34 cellular contexts compared by ENCODE assay signal in genomic region chr4:57378766-57379165, GRCh38.
A peak's percentile ranks its signal among the peaks of the same experiment; 100 is the strongest.
DNase-seq lines count a peak whose midpoint lies in the region; ATAC-seq, FAIRE-seq and TF ChIP-seq lines count a peak whose summit lies in the region.
"Had no signal": no experiment of that assay in that cellular context is flagged by ENCODE, and none has a peak within 500 bp of the region (broad histone marks: within the 10 kb centered on the region; RNA-seq: fewer than 3 reads in every experiment).

No MANE protein-coding gene starts in this region.

- H3K36me3 ChIP-seq in astrocyte (ENCODE audit: insufficient read depth, low read length), result no peaks in the 10 kb centered on the region
- H3K36me3 ChIP-seq: BE2C, cardiac muscle cell, left ventricle myocardium inferior, right lobe of liver, stomach, thyroid gland, uterus had no signal

- no peaks in the 10 kb centered on the region for H3K36me3 Mint-ChIP-seq in astrocyte (ENCODE audit: low read depth, unreplicated experiment)
- H3K36me3 Mint-ChIP-seq: activated CD4-positive, alpha-beta memory T cell treated with anti-CD3 and anti-CD28 coated beads for 36 hours; CD8-positive, alpha-beta T cell; IgD-negative memory B cell; naive thymus-derived CD4-positive, alpha-beta T cell had no signal

- H3K27me3 Mint-ChIP-seq in astrocyte (ENCODE audit: low read depth, unreplicated experiment), result no peaks in the 10 kb centered on the region
- H3K27me3 Mint-ChIP-seq: activated CD4-positive, alpha-beta memory T cell treated with anti-CD3 and anti-CD28 coated beads for 36 hours; IgD-negative memory B cell had no signal

- peak; percentile 20 for FAIRE-seq in astrocyte (lab: Jason Lieb, UNC)
- FAIRE-seq: A549, colon, GM12892, islet of Langerhans had no signal

- peaks cover 2% of the 10 kb centered on the region for H3K9me3 ChIP-seq in astrocyte (ENCODE audit: insufficient read depth, low read depth, low read length)
- H3K9me3 ChIP-seq: A549, BE2C, left ventricle myocardium inferior, right lobe of liver, thyroid gland, uterus had no signal

- no peak overlapping the region for H3K27ac ChIP-seq in astrocyte (ENCODE audit: low read depth, low read length)
- H3K27ac ChIP-seq in coronary artery, result no peak overlapping the region
- H3K27ac ChIP-seq: A549, cardiac muscle cell, left ventricle myocardium inferior, right lobe of liver, stomach, thyroid gland, uterus had no signal

- peaks cover 11% of the 10 kb centered on the region for H3K9me3 Mint-ChIP-seq in astrocyte (ENCODE audit: unreplicated experiment)
- H3K9me3 Mint-ChIP-seq: activated CD4-positive, alpha-beta memory T cell treated with anti-CD3 and anti-CD28 coated beads for 36 hours; activated naive CD4-positive, alpha-beta T cell treated with anti-CD3 and anti-CD28 coated beads for 36 hours; activated T-helper 1 cell treated with anti-CD3 and anti-CD28 coated beads, Interleukin-12 subunit alpha, Interleukin-12 subunit beta, Interleukin-2, Interleukin-4 antibody, amounts not matched to agents 30 ng/mL and 10 ng/mL and 1 ng/mL, durations not matched to agents 14 hours and 24 hours and 36 hours had no signal

- ATAC-seq in HG03520 (IDR thresholded peaks at IDR 0.05; ENCODE audit: unreplicated experiment), result no peak
- ATAC-seq: A549; CD8-positive, alpha-beta T cell; naive thymus-derived CD4-positive, alpha-beta T cell; right lobe of liver had no signal

- no peak overlapping the region for H3K9ac ChIP-seq in astrocyte (ENCODE audit: low read length)

- H4K20me1 ChIP-seq in astrocyte (ENCODE audit: insufficient read depth, low read length), result no peaks in the 10 kb centered on the region

- H3K27ac Mint-ChIP-seq in astrocyte (ENCODE audit: unreplicated experiment), result no peak overlapping the region
- H3K27ac Mint-ChIP-seq: activated CD4-positive, alpha-beta memory T cell treated with anti-CD3 and anti-CD28 coated beads for 36 hours; activated naive CD4-positive, alpha-beta T cell treated with anti-CD3 and anti-CD28 coated beads for 36 hours; activated T-helper 1 cell treated with anti-CD3 and anti-CD28 coated beads, Interleukin-12 subunit alpha, Interleukin-12 subunit beta, Interleukin-2, Interleukin-4 antibody, amounts not matched to agents 30 ng/mL and 10 ng/mL and 1 ng/mL, durations not matched to agents 14 hours and 24 hours and 36 hours; CD8-positive, alpha-beta T cell; IgD-negative memory B cell; naive thymus-derived CD4-positive, alpha-beta T cell had no signal

- peaks cover 12% of the 10 kb centered on the region for H3K4me1 ChIP-seq in astrocyte (ENCODE audit: insufficient read depth, low read length)
- H3K4me1 ChIP-seq: A549, BE2C, left ventricle myocardium inferior, right lobe of liver, stomach, thyroid gland, uterus had no signal

- peaks cover 4% of the 10 kb centered on the region for H3K4me1 Mint-ChIP-seq in astrocyte (ENCODE audit: low read depth, unreplicated experiment)
- H3K4me1 Mint-ChIP-seq: IgD-negative memory B cell; naive thymus-derived CD4-positive, alpha-beta T cell had no signal

- TF ChIP-seq CTCF in AG10803 (conservative IDR thresholded peaks at IDR 0.05; ENCODE audit: low read length), result no peak
- TF ChIP-seq CTCF in astrocyte (IDR thresholded peaks at IDR 0.05; ENCODE audit: insufficient read depth, low read depth, low read length), result no peak
- no peak for TF ChIP-seq CTCF in fibroblast of pulmonary artery (IDR thresholded peaks at IDR 0.05; ENCODE audit: low read length, missing control alignments)
- no peak for TF ChIP-seq CTCF in coronary artery (IDR thresholded peaks at IDR 0.05)

- H2AFZ ChIP-seq in astrocyte (ENCODE audit: low read depth, low read length), result no peak overlapping the region

- no peak overlapping the region for H3K4me3 ChIP-seq in AG10803 (ENCODE audit: low read length)
- H3K4me3 ChIP-seq in astrocyte (ENCODE audit: insufficient read depth, low read depth, low read length), result no peak overlapping the region
- no peak overlapping the region for H3K4me3 ChIP-seq in fibroblast of pulmonary artery (replicated peaks; ENCODE audit: low read depth, low read length)
- H3K4me3 ChIP-seq in coronary artery, result no peak overlapping the region
- H3K4me3 ChIP-seq: A549, cardiac muscle cell, left ventricle myocardium inferior, right lobe of liver, stomach, thyroid gland, uterus had no signal

- peak; percentile 9 for DNase-seq in AG10803 (ENCODE audit: low read depth)
- DNase-seq in HS-5 (ENCODE audit: low read depth), result peak; percentile 49
- DNase-seq in astrocyte (ENCODE audit: low read depth), result peak; percentile 68
- peak; percentile 15 for DNase-seq in fibroblast of pulmonary artery (ENCODE audit: low read depth)
- DNase-seq in AML-193 (lab: John Stamatoyannopoulos, UW), result no peak
- DNase-seq in coronary artery (ENCODE audit: low spot score), result no peak
- no peak for DNase-seq in NCI-H187 (lab: John Stamatoyannopoulos, UW)
- DNase-seq: activated CD4-positive, alpha-beta memory T cell treated with anti-CD3 and anti-CD28 coated beads for 36 hours; activated CD4-positive, CD25-positive, alpha-beta regulatory T cell treated with anti-CD3 and anti-CD28 coated beads, Interleukin-2, amount 50 U/mL, for 72 hours; activated CD8-positive, alpha-beta memory T cell treated with anti-CD3 and anti-CD28 coated beads, Interleukin-2, amount 50 U/mL, for 4 hours; activated naive CD4-positive, alpha-beta T cell treated with anti-CD3 and anti-CD28 coated beads for 36 hours; BE2C; CD8-positive, alpha-beta T cell; DMS 273 treated with DMSO at 0.1 percent for 48 hours; effector CD4-positive, alpha-beta T cell; H7; left ventricle myocardium inferior; midbrain; naive thymus-derived CD4-positive, alpha-beta T cell; NCI-H1694; NCI-H446 treated with DMSO at 0.1 percent for 48 hours; right lobe of liver; stimulated activated CD8-positive, alpha-beta memory T cell treated with anti-CD3 and anti-CD28 coated beads, Interleukin-4, amount 100 ng/mL, for 48 hours; stomach; thyroid gland; uterus had no signal

- no peak overlapping the region for H3K4me2 ChIP-seq in astrocyte (ENCODE audit: low read length)
- H3K4me2 ChIP-seq: A549 had no signal

- no peaks in the 10 kb centered on the region for H3K79me2 ChIP-seq in astrocyte (ENCODE audit: insufficient read depth, low read length)

- H3K4me3 Mint-ChIP-seq in astrocyte (ENCODE audit: unreplicated experiment), result no peak overlapping the region
- H3K4me3 Mint-ChIP-seq: activated CD4-positive, alpha-beta memory T cell treated with anti-CD3 and anti-CD28 coated beads for 36 hours; activated naive CD4-positive, alpha-beta T cell treated with anti-CD3 and anti-CD28 coated beads for 36 hours; activated T-helper 1 cell treated with anti-CD3 and anti-CD28 coated beads, Interleukin-12 subunit alpha, Interleukin-12 subunit beta, Interleukin-2, Interleukin-4 antibody, amounts not matched to agents 30 ng/mL and 10 ng/mL and 1 ng/mL, durations not matched to agents 14 hours and 24 hours and 36 hours; CD8-positive, alpha-beta T cell; IgD-negative memory B cell; naive thymus-derived CD4-positive, alpha-beta T cell had no signal

- no peaks in the 10 kb centered on the region for H3K27me3 ChIP-seq in astrocyte (ENCODE audit: insufficient read depth, low read length)
- H3K27me3 ChIP-seq: BE2C, cardiac muscle cell, right lobe of liver, stomach, thyroid gland, uterus had no signal

Comparison
In these comparisons a context has a peak if more than half of its experiments do, and no peak if none do; other contexts are left out.
1. DNase-seq: peak in AG10803 (single experiment), HS-5 (single experiment), astrocyte (single experiment) and fibroblast of pulmonary artery (single experiment); none in AML-193 (0 of 2), coronary artery (single experiment) and NCI-H187 (0 of 2).